In genomic region chr10:78924319-78925003, GRCh38 we compare ENCODE assay signal across 24 cellular contexts.
A peak's percentile ranks its signal among the peaks of the same experiment; 100 is the strongest.
DNase-seq lines count a peak whose midpoint lies in the region; TF ChIP-seq lines count a peak whose summit lies in the region.
"Had no signal": no experiment of that assay in that cellular context is flagged by ENCODE, and none has a peak within 500 bp of the region (broad histone marks: within the 10 kb centered on the region; RNA-seq: fewer than 3 reads in every experiment).

No MANE protein-coding gene starts in this region.

- H3K9me3 Mint-ChIP-seq in endodermal cell (no peaks in the 10 kb centered on the region), osteocyte (ENCODE audit: unreplicated experiment) (no peaks in the 10 kb centered on the region)
- no peaks in the 10 kb centered on the region for H3K9me3 Mint-ChIP-seq in activated naive CD4-positive, alpha-beta T cell treated with anti-CD3 and anti-CD28 coated beads, Interleukin-2, amount 10 ng/mL, durations not matched to agents 7 days and 5 days
- H3K9me3 Mint-ChIP-seq: activated B cell treated with CpG ODN at 0.5 μM for 24 hours; activated CD4-positive, alpha-beta memory T cell treated with anti-CD3 and anti-CD28 coated beads, Interleukin-2, amount 10 ng/mL, durations not matched to agents 7 days and 5 days; IgD-negative memory B cell; stimulated activated memory B cell treated with anti-CD40 and anti-IgM and Interleukin-4, amounts not matched to agents 10 μg/mL and 1 μg/mL and 100 μg/mL, for 72 hours; T-helper 1 cell treated with Interleukin-12 subunit alpha and Interleukin-12 subunit beta and Interleukin-4 antibody, amounts not matched to agents 30 μg/mL and 1 μg/mL, for 36 hours had no signal

- no peaks in the 10 kb centered on the region for H3K36me3 ChIP-seq in endodermal cell (ENCODE audit: control insufficient read depth, insufficient read depth, low read length)
- H3K36me3 ChIP-seq in breast epithelium: no peaks in the 10 kb centered on the region
- H3K36me3 ChIP-seq: gastroesophageal sphincter, HAP-1 had no signal

- H3K4me1 ChIP-seq in endodermal cell (ENCODE audit: control insufficient read depth, insufficient read depth, low read length): peaks cover 4% of the 10 kb centered on the region
- no peaks in the 10 kb centered on the region for H3K4me1 ChIP-seq in breast epithelium
- H3K4me1 ChIP-seq: HAP-1, testis had no signal

- H3K27ac Mint-ChIP-seq in endodermal cell (no peak overlapping the region), osteocyte (ENCODE audit: unreplicated experiment) (peak overlapping the region; percentile 57)
- no peak overlapping the region for H3K27ac Mint-ChIP-seq in activated naive CD4-positive, alpha-beta T cell treated with anti-CD3 and anti-CD28 coated beads, Interleukin-2, amount 10 ng/mL, durations not matched to agents 7 days and 5 days
- H3K27ac Mint-ChIP-seq: activated B cell treated with CpG ODN at 0.5 μM for 24 hours; activated CD4-positive, alpha-beta memory T cell treated with anti-CD3 and anti-CD28 coated beads, Interleukin-2, amount 10 ng/mL, durations not matched to agents 7 days and 5 days; IgD-negative memory B cell; stimulated activated memory B cell treated with anti-CD40 and anti-IgM and Interleukin-4, amounts not matched to agents 10 μg/mL and 1 μg/mL and 100 μg/mL, for 72 hours; T-helper 1 cell treated with Interleukin-12 subunit alpha and Interleukin-12 subunit beta and Interleukin-4 antibody, amounts not matched to agents 30 μg/mL and 1 μg/mL, for 36 hours had no signal

- DNase-seq in NCI-H82 (lab: John Stamatoyannopoulos, UW) (peak; percentile 31), NCI-H82 treated with DMSO at 0.1 percent for 48 hours (lab: John Stamatoyannopoulos, UW; ENCODE audit: unreplicated experiment) (no peak), NCI-H2107 treated with DMSO at 0.1 percent for 48 hours (lab: John Stamatoyannopoulos, UW; ENCODE audit: unreplicated experiment) (peak; percentile 67), endodermal cell (peak; percentile 70), osteocyte (ENCODE audit: extremely low spot score, unreplicated experiment) (no peak), breast epithelium (ENCODE audit: low spot score in 2 of 2) (no peak)
- no peak for DNase-seq in activated naive CD4-positive, alpha-beta T cell treated with anti-CD3 and anti-CD28 coated beads, Interleukin-2, amount 50 U/mL, for 16 hours
- no peak for DNase-seq in activated naive CD4-positive, alpha-beta T cell treated with anti-CD3 and anti-CD28 coated beads, Interleukin-2, amount 10 ng/mL, durations not matched to agents 7 days and 5 days
- DNase-seq: ACHN; activated B cell treated with CpG ODN at 0.5 μM for 24 hours; activated CD4-positive, alpha-beta memory T cell treated with anti-CD3 and anti-CD28 coated beads, Interleukin-2, amount 10 ng/mL, durations not matched to agents 7 days and 5 days; activated naive CD4-positive, alpha-beta T cell; cerebellar nuclear complex; DMS 273 treated with DMSO at 0.1 percent for 48 hours; effector CD4-positive, alpha-beta T cell; SHP77 treated with DMSO at 0.1 percent for 48 hours; testis had no signal

- TF ChIP-seq POLR2A in breast epithelium (IDR thresholded peaks at IDR 0.05): no peak

- H3K9me3 ChIP-seq in endodermal cell (ENCODE audit: control insufficient read depth, low read length): no peaks in the 10 kb centered on the region
- H3K9me3 ChIP-seq in breast epithelium: no peaks in the 10 kb centered on the region
- H3K9me3 ChIP-seq: gastroesophageal sphincter, HAP-1, testis had no signal

- H3K4me3 ChIP-seq in endodermal cell (ENCODE audit: low read length) (no peak overlapping the region), breast epithelium (no peak overlapping the region)
- H3K4me3 ChIP-seq: gastroesophageal sphincter, HAP-1, testis had no signal

- H3K27me3 Mint-ChIP-seq in endodermal cell (ENCODE audit: insufficient read depth) (peaks cover 6% of the 10 kb centered on the region), osteocyte (ENCODE audit: unreplicated experiment) (no peaks in the 10 kb centered on the region)
- peaks cover 25% of the 10 kb centered on the region for H3K27me3 Mint-ChIP-seq in activated naive CD4-positive, alpha-beta T cell treated with anti-CD3 and anti-CD28 coated beads, Interleukin-2, amount 10 ng/mL, durations not matched to agents 7 days and 5 days
- H3K27me3 Mint-ChIP-seq: activated CD4-positive, alpha-beta memory T cell treated with anti-CD3 and anti-CD28 coated beads, Interleukin-2, amount 10 ng/mL, durations not matched to agents 7 days and 5 days had no signal

- H3K27me3 ChIP-seq in endodermal cell (ENCODE audit: control insufficient read depth, insufficient read depth, low read length, poor library complexity, severe bottlenecking) (no peaks in the 10 kb centered on the region), breast epithelium (no peaks in the 10 kb centered on the region)
- H3K27me3 ChIP-seq: gastroesophageal sphincter, testis had no signal

- no peaks in the 10 kb centered on the region for H3K36me3 Mint-ChIP-seq in endodermal cell (ENCODE audit: low read depth)
- no peaks in the 10 kb centered on the region for H3K36me3 Mint-ChIP-seq in osteocyte (ENCODE audit: unreplicated experiment)
- no peaks in the 10 kb centered on the region for H3K36me3 Mint-ChIP-seq in activated naive CD4-positive, alpha-beta T cell treated with anti-CD3 and anti-CD28 coated beads, Interleukin-2, amount 10 ng/mL, durations not matched to agents 7 days and 5 days
- H3K36me3 Mint-ChIP-seq: IgD-negative memory B cell; stimulated activated memory B cell treated with anti-CD40 and anti-IgM and Interleukin-4, amounts not matched to agents 10 μg/mL and 1 μg/mL and 100 μg/mL, for 72 hours had no signal

- H3K4me3 Mint-ChIP-seq in endodermal cell (no peak overlapping the region), osteocyte (ENCODE audit: unreplicated experiment) (no peak overlapping the region)
- no peak overlapping the region for H3K4me3 Mint-ChIP-seq in activated naive CD4-positive, alpha-beta T cell treated with anti-CD3 and anti-CD28 coated beads, Interleukin-2, amount 10 ng/mL, durations not matched to agents 7 days and 5 days
- H3K4me3 Mint-ChIP-seq: activated B cell treated with CpG ODN at 0.5 μM for 24 hours; activated CD4-positive, alpha-beta memory T cell treated with anti-CD3 and anti-CD28 coated beads, Interleukin-2, amount 10 ng/mL, durations not matched to agents 7 days and 5 days; IgD-negative memory B cell; stimulated activated memory B cell treated with anti-CD40 and anti-IgM and Interleukin-4, amounts not matched to agents 10 μg/mL and 1 μg/mL and 100 μg/mL, for 72 hours; T-helper 1 cell treated with Interleukin-12 subunit alpha and Interleukin-12 subunit beta and Interleukin-4 antibody, amounts not matched to agents 30 μg/mL and 1 μg/mL, for 36 hours had no signal

- no peak overlapping the region for H3K9ac ChIP-seq in endodermal cell (ENCODE audit: extremely low read depth, low read length, poor library complexity, severe bottlenecking)

- WGBS in endodermal cell (ENCODE audit: insufficient coverage in 1 of 2, insufficient read length in 1 of 2), 2 experiments: 45 to 52% methylated on average over 4 to 7 of the region's 7 CpGs

- CTCF ChIA-PET in activated naive CD4-positive, alpha-beta T cell treated with anti-CD3 and anti-CD28 coated beads, Interleukin-2, amount 10 ng/mL, durations not matched to agents 7 days and 5 days (lab: Charles Lee): no interaction called here

- intact Hi-C loops in breast epithelium (cut with DNase I; ENCODE audit: low total_unique reads): no loop called here

- peak; percentile 19 for TF ChIP-seq CTCF in endodermal cell (conservative IDR thresholded peaks at IDR 0.05)
- TF ChIP-seq CTCF in osteocyte (IDR thresholded peaks at IDR 0.05): no peak
- no peak for TF ChIP-seq CTCF in breast epithelium (IDR thresholded peaks at IDR 0.05)

- H3K4me1 Mint-ChIP-seq in endodermal cell: peaks cover 18% of the 10 kb centered on the region
- H3K4me1 Mint-ChIP-seq in osteocyte (ENCODE audit: unreplicated experiment): peaks cover 33% of the 10 kb centered on the region
- H3K4me1 Mint-ChIP-seq in activated naive CD4-positive, alpha-beta T cell treated with anti-CD3 and anti-CD28 coated beads, Interleukin-2, amount 10 ng/mL, durations not matched to agents 7 days and 5 days: no peaks in the 10 kb centered on the region
- H3K4me1 Mint-ChIP-seq: activated B cell treated with CpG ODN at 0.5 μM for 24 hours; activated CD4-positive, alpha-beta memory T cell treated with anti-CD3 and anti-CD28 coated beads, Interleukin-2, amount 10 ng/mL, durations not matched to agents 7 days and 5 days; IgD-negative memory B cell; stimulated activated memory B cell treated with anti-CD40 and anti-IgM and Interleukin-4, amounts not matched to agents 10 μg/mL and 1 μg/mL and 100 μg/mL, for 72 hours had no signal

- no peak overlapping the region for H3K27ac ChIP-seq in endodermal cell (ENCODE audit: low read depth, low read length)
- H3K27ac ChIP-seq in breast epithelium: peak overlapping the region in 1 of 2 donors; percentile 7
- H3K27ac ChIP-seq: C4-2B, gastroesophageal sphincter, HL-60, testis had no signal

Comparison
In these comparisons a context has a peak if more than half of its experiments do, and no peak if none do; other contexts are left out.
1. DNase-seq: peak in NCI-H82 (single experiment), NCI-H2107 treated with DMSO at 0.1 percent for 48 hours (single experiment) and endodermal cell (single experiment); none in NCI-H82 treated with DMSO at 0.1 percent for 48 hours (single experiment), osteocyte (single experiment), activated naive CD4-positive, alpha-beta T cell treated with anti-CD3 and anti-CD28 coated beads, Interleukin-2, amount 50 U/mL, for 16 hours (single experiment), breast epithelium (0 of 2) and activated naive CD4-positive, alpha-beta T cell treated with anti-CD3 and anti-CD28 coated beads, Interleukin-2, amount 10 ng/mL, durations not matched to agents 7 days and 5 days (single experiment).